In genomic region chr18:21853020-21853419, GRCh38 we compare ENCODE assay signal across 10 cellular contexts.
A peak's percentile ranks its signal among the peaks of the same experiment; 100 is the strongest.
DNase-seq lines count a peak whose midpoint lies in the region; ATAC-seq and TF ChIP-seq lines count a peak whose summit lies in the region.
"Had no signal": no experiment of that assay in that cellular context is flagged by ENCODE, and none has a peak within 500 bp of the region (broad histone marks: within the 10 kb centered on the region; RNA-seq: fewer than 3 reads in every experiment).

No MANE protein-coding gene starts in this region.

- peaks cover 19% of the 10 kb centered on the region for H3K4me1 Mint-ChIP-seq in progenitor cell of endocrine pancreas (ENCODE audit: low read depth)

- H3K27ac ChIP-seq in Peyer's patch, result no peak overlapping the region
- H3K27ac ChIP-seq: testis had no signal

- no peaks in the 10 kb centered on the region for H3K27me3 ChIP-seq in Peyer's patch
- H3K27me3 ChIP-seq: testis had no signal

- ATAC-seq in GM19468 (IDR thresholded peaks at IDR 0.05; ENCODE audit: extremely low read depth, unreplicated experiment) (peak; percentile 88), HG03196 (IDR thresholded peaks at IDR 0.05; ENCODE audit: unreplicated experiment) (peak; percentile 85)

- H3K4me1 ChIP-seq in Peyer's patch, result no peaks in the 10 kb centered on the region
- H3K4me1 ChIP-seq: testis had no signal

- peaks cover 0 to 11% (median 0%) of the 10 kb centered on the region in 3 donors for H3K36me3 ChIP-seq in Peyer's patch

- TF ChIP-seq CTCF in GM12865 (IDR thresholded peaks at IDR 0.05; ENCODE audit: insufficient read depth, low read depth, low read length, missing control alignments) (no peak), fibroblast of the aortic adventitia (IDR thresholded peaks at IDR 0.05; ENCODE audit: insufficient read depth, low read length) (no peak), Peyer's patch (IDR thresholded peaks at IDR 0.05) (no peak), progenitor cell of endocrine pancreas (IDR thresholded peaks at IDR 0.05; ENCODE audit: unreplicated experiment) (no peak)

- H3K27ac Mint-ChIP-seq in progenitor cell of endocrine pancreas, result no peak overlapping the region

- DNase-seq in GM12865 (ENCODE audit: low read depth), result peak; percentile 87
- peak; percentile 50 for DNase-seq in fibroblast of the aortic adventitia (ENCODE audit: low read depth)
- no peak for DNase-seq in Peyer's patch
- no peak for DNase-seq in NK-92 (lab: John Stamatoyannopoulos, UW; ENCODE audit: unreplicated experiment)
- DNase-seq in COLO829 (ENCODE audit: low spot score), result no peak
- DNase-seq in progenitor cell of endocrine pancreas (ENCODE audit: low spot score, unreplicated experiment), result no peak
- DNase-seq: NCI-H146, testis had no signal

- TF ChIP-seq POLR2A in Peyer's patch (IDR thresholded peaks at IDR 0.05), result no peak

- no peaks in the 10 kb centered on the region for H3K27me3 Mint-ChIP-seq in progenitor cell of endocrine pancreas

- H3K9me3 ChIP-seq in Peyer's patch, result no peaks in the 10 kb centered on the region
- H3K9me3 ChIP-seq: testis had no signal

- H3K4me3 ChIP-seq in GM12865 (ENCODE audit: low read depth, low read length) (peak overlapping the region; percentile 13; the same call in 1 of the 2 replicates), fibroblast of the aortic adventitia (ENCODE audit: low read depth, low read length) (no peak overlapping the region), Peyer's patch (no peak overlapping the region)
- H3K4me3 ChIP-seq: testis had no signal

- peaks cover 18% of the 10 kb centered on the region for H3K36me3 Mint-ChIP-seq in progenitor cell of endocrine pancreas (ENCODE audit: insufficient read depth)

- H3K9me3 Mint-ChIP-seq in progenitor cell of endocrine pancreas (ENCODE audit: low read depth), result no peaks in the 10 kb centered on the region

- no peak overlapping the region for H3K4me3 Mint-ChIP-seq in progenitor cell of endocrine pancreas (ENCODE audit: low read depth)

Comparison
In these comparisons a context has a peak if more than half of its experiments do, and no peak if none do; other contexts are left out.
1. DNase-seq: peak in GM12865 (single experiment) and fibroblast of the aortic adventitia (single experiment); none in Peyer's patch (0 of 3), NK-92 (single experiment), COLO829 (single experiment) and progenitor cell of endocrine pancreas (single experiment).